ENCODE assay signal across 1 cellular context in the genomic region with DNA sequence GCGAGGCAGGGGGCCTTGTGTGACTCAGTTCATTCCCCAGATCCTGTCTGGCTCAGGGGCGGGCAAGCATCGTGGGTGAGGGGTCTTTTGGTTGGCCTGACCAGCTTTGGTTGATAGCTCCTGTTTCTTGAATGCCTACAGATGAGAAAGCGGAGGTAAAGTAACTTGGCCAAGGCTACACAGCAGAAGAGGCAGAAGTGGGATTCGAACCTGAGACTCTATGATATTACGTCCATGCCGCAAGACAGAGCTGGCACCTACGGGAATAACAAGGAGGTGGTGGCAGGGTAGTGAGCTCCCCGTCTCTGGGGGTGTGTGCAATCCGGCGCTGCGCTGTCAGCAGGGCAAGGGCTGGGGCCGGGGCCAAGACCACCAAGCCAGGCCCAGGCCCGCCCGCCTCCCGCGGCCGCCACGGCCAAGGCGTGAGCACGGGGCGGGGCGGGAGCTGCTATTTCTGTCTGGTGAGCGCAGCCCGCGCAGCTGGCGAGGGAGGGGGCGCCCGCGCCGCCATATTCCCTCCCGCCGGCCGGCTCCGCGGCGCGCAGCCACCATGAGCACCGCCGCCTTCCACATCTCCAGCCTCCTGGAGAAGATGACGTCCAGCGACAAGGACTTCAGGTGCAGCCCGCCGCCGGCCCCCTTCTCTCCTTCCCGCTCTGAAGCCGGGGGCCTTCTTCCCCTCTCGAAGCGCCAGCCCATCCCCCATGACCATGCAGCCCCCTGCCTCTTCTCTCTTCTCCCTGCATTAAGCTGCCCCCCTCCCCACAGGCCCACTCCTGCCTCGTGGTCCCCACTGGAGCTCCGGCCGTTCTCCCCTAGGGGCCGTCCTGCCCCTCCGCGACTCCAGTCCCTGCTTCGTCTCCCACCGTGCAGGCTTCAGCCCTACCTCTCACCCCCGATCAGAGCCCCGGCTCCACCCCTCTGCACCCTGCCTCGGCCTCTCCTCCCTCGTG.
TF ChIP-seq lines count a peak whose summit lies in the region.

A gene (plus strand): TSS at position 510 of the 953 bp plus-strand sequence. CDS start 41 bp downstream, at position 551.

TF ChIP-seq in WTC11, 78 proteins besides CTCF, POLR2A, EP300 and RAD21 (continued from another document):
- TF ChIP-seq, protein P1, sequence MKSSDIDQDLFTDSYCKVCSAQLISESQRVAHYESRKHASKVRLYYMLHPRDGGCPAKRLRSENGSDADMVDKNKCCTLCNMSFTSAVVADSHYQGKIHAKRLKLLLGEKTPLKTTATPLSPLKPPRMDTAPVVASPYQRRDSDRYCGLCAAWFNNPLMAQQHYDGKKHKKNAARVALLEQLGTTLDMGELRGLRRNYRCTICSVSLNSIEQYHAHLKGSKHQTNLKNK (CRISPR knock-in tag; IDR thresholded peaks at IDR 0.05): no peak
- TF ChIP-seq ZNF232 (CRISPR knock-in tag; IDR thresholded peaks at IDR 0.05) (no peak), NR1H2 (CRISPR knock-in tag; IDR thresholded peaks at IDR 0.05) (no peak), SMAD4 (CRISPR knock-in tag; IDR thresholded peaks at IDR 0.05) (no peak)
- TF ChIP-seq, protein P2, sequence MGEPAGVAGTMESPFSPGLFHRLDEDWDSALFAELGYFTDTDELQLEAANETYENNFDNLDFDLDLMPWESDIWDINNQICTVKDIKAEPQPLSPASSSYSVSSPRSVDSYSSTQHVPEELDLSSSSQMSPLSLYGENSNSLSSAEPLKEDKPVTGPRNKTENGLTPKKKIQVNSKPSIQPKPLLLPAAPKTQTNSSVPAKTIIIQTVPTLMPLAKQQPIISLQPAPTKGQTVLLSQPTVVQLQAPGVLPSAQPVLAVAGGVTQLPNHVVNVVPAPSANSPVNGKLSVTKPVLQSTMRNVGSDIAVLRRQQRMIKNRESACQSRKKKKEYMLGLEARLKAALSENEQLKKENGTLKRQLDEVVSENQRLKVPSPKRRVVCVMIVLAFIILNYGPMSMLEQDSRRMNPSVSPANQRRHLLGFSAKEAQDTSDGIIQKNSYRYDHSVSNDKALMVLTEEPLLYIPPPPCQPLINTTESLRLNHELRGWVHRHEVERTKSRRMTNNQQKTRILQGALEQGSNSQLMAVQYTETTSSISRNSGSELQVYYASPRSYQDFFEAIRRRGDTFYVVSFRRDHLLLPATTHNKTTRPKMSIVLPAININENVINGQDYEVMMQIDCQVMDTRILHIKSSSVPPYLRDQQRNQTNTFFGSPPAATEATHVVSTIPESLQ (CRISPR knock-in tag; IDR thresholded peaks at IDR 0.05): no peak
